11 cellular contexts compared by ENCODE assay signal in genomic region chr6:144379356-144379755, GRCh38.
A peak's percentile ranks its signal among the peaks of the same experiment; 100 is the strongest.
DNase-seq lines count a peak whose midpoint lies in the region; ATAC-seq and TF ChIP-seq lines count a peak whose summit lies in the region.
"Had no signal": no experiment of that assay in that cellular context is flagged by ENCODE, and none has a peak within 500 bp of the region (broad histone marks: within the 10 kb centered on the region; RNA-seq: fewer than 3 reads in every experiment).

No MANE protein-coding gene starts in this region.

- peak overlapping the region in 3 of 4 donors; percentile 57 to 86 (median 80) for H3K27ac ChIP-seq in esophagus squamous epithelium
- no peak overlapping the region for H3K27ac ChIP-seq in ascending aorta

- no peak overlapping the region for H3K4me3 ChIP-seq in esophagus squamous epithelium
- no peak overlapping the region for H3K4me3 ChIP-seq in skeletal muscle satellite cell (ENCODE audit: low read length)
- H3K4me3 ChIP-seq in ascending aorta: no peak overlapping the region

- no peak for TF ChIP-seq POLR2A in esophagus squamous epithelium (IDR thresholded peaks at IDR 0.05)

- 58 to 72% methylated on average over 3 to 7 of the region's 7 CpGs for WGBS in esophagus squamous epithelium, 2 donors

- ATAC-seq in GM19351 (IDR thresholded peaks at IDR 0.05; ENCODE audit: unreplicated experiment) (peak; percentile 96), GM21717 (IDR thresholded peaks at IDR 0.05; ENCODE audit: unreplicated experiment) (no peak)
- ATAC-seq: HCT116 had no signal

- H3K9ac ChIP-seq in skeletal muscle satellite cell (ENCODE audit: low read depth, low read length): no peak overlapping the region

- DNase-seq in MV-4-11 (lab: John Stamatoyannopoulos, UW) (peak; percentile 93), esophagus squamous epithelium (lab: John Stamatoyannopoulos, UW) (no peak), ascending aorta (ENCODE audit: low spot score in 2 of 2) (no peak), OCI-M2 (lab: John Stamatoyannopoulos, UW; ENCODE audit: unreplicated experiment) (no peak)
- DNase-seq: amniotic stem cell, left colon, NCI-H1417 treated with DMSO at 0.1 percent for 48 hours had no signal

- H3K4me2 ChIP-seq in skeletal muscle satellite cell (ENCODE audit: low read length): peak overlapping the region; percentile 18

- peaks cover 16 to 61% (median 32%) of the 10 kb centered on the region in 3 donors for H3K4me1 ChIP-seq in esophagus squamous epithelium
- H3K4me1 ChIP-seq in skeletal muscle satellite cell (ENCODE audit: control insufficient read depth, insufficient read depth, low read length): peaks cover 31% of the 10 kb centered on the region
- H3K4me1 ChIP-seq in ascending aorta: peaks cover 3 to 10% of the 10 kb centered on the region in 2 donors

- H3K36me3 ChIP-seq in esophagus squamous epithelium (no peaks in the 10 kb centered on the region), skeletal muscle satellite cell (ENCODE audit: insufficient read depth, low read length) (no peaks in the 10 kb centered on the region), ascending aorta (no peaks in the 10 kb centered on the region)

- peaks cover 0 to 8% (median 7%) of the 10 kb centered on the region in 3 donors for H3K9me3 ChIP-seq in esophagus squamous epithelium
- H3K9me3 ChIP-seq in skeletal muscle satellite cell (replicated peaks; ENCODE audit: low read length): no peaks in the 10 kb centered on the region
- no peaks in the 10 kb centered on the region for H3K9me3 ChIP-seq in ascending aorta

- H3K27me3 ChIP-seq in esophagus squamous epithelium: no peaks in the 10 kb centered on the region
- no peaks in the 10 kb centered on the region for H3K27me3 ChIP-seq in skeletal muscle satellite cell (ENCODE audit: control insufficient read depth, insufficient read depth, low read length)
- H3K27me3 ChIP-seq in ascending aorta: no peaks in the 10 kb centered on the region

- intact Hi-C loops in esophagus squamous epithelium (cut with DNase I) (no loop called here), ascending aorta (cut with DNase I) (loop anchor here (2.0 kb wide), 1 partner anchor 17 kb away; no protein-coding TSS in a partner anchor)

- TF ChIP-seq CTCF in esophagus squamous epithelium (IDR thresholded peaks at IDR 0.05) (no peak), ascending aorta (IDR thresholded peaks at IDR 0.05) (no peak)

Comparison
In these comparisons a context has a peak if more than half of its experiments do, and no peak if none do; other contexts are left out.
1. H3K27ac ChIP-seq: peak in esophagus squamous epithelium (3 of 4); none in ascending aorta (0 of 2).